34 cellular contexts compared by ENCODE assay signal in the genomic region with DNA sequence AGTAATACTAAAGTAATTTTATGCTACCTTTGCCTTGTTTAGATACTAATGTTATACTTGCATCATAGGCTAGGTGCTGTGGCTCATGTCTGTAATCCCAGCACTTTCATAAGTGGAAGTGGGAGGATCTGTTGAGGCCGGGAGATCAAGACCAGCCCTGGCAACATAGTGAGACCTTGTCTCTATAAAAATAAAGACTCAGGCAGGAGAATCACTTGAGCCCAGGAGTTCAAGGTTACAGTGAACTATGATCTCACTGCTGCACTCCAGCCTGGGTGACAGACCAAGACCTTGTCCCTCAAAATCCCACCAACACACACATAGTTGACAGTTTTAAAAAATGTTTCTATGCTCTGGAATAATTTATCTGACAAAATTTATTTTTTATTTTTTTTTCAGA.
"Had no signal": no experiment of that assay in that cellular context is flagged by ENCODE, and none has a peak within 500 bp of the region (broad histone marks: within the 10 kb centered on the region; RNA-seq: fewer than 3 reads in every experiment).

No MANE protein-coding gene starts in this region.

- H3K36me3 ChIP-seq: MG63 had no signal

- H3K27me3 ChIP-seq: MG63 had no signal

- DNase-seq: Karpas-422, Kasumi-1, MG63, MM.1S, MV-4-11, NCI-H1048, NCI-H1092, NCI-H1092 treated with DMSO at 0.1 percent for 48 hours, NCI-H1105, NCI-H1105 treated with DMSO at 0.1 percent for 48 hours, NCI-H1417, NCI-H1417 treated with DMSO at 0.1 percent for 48 hours, NCI-H1436, NCI-H1436 treated with DMSO at 0.1 percent for 48 hours, NCI-H146, NCI-H1694, NCI-H1694 treated with DMSO at 0.1 percent for 48 hours, NCI-H187, NCI-H187 treated with DMSO at 0.1 percent for 48 hours, NCI-H1930, NCI-H2029, NCI-H2029 treated with DMSO at 0.1 percent for 48 hours, NCI-H2081, NCI-H2081 treated with DMSO at 0.1 percent for 48 hours, NCI-H2107, NCI-H2171, NCI-H2171 treated with DMSO at 0.1 percent for 48 hours, NCI-H2227 treated with DMSO at 0.1 percent for 48 hours, NCI-H226, NCI-H345, NCI-H446, NCI-H446 treated with DMSO at 0.1 percent for 48 hours, NCI-H510A, NCI-H510A treated with DMSO at 0.1 percent for 48 hours had no signal

- H3K4me3 ChIP-seq: MG63 had no signal

- H3K9me3 ChIP-seq: MG63 had no signal
